Comparison of ENCODE assay signal across 9 cellular contexts in genomic region chr5:147404706-147405105, GRCh38.
DNase-seq lines count a peak whose midpoint lies in the region; ATAC-seq and TF ChIP-seq lines count a peak whose summit lies in the region.
"Had no signal": no experiment of that assay in that cellular context is flagged by ENCODE, and none has a peak within 500 bp of the region (broad histone marks: within the 10 kb centered on the region; RNA-seq: fewer than 3 reads in every experiment).

No MANE protein-coding gene starts in this region.

- H4K20me1 ChIP-seq in PC-3 (ENCODE audit: low read length): no peaks in the 10 kb centered on the region

- BruUV-seq in PC-3 (replicated peaks; lab: Mats Ljungman, UMichigan): no TSS peak

- 0 out of 2 replicates have a peak overlapping the region, but pooled peaks have one; percentile 37 for H3K4me2 ChIP-seq in PC-3 (ENCODE audit: low read length)

- no peaks in the 10 kb centered on the region for H3F3A ChIP-seq in PC-3 (ENCODE audit: low read length, unreplicated experiment)

- DNase-seq in PC-3: no peak
- DNase-seq in AG08395 (ENCODE audit: low spot score): no peak
- no peak for DNase-seq in KBM-7
- no peak for DNase-seq in medulla oblongata (ENCODE audit: extremely low spot score)
- DNase-seq in Ammon's horn (ENCODE audit: low spot score): no peak
- DNase-seq: CD8-positive, alpha-beta T cell had no signal

- ATAC-seq in GM18508 (IDR thresholded peaks at IDR 0.05; ENCODE audit: insufficient read depth, unreplicated experiment) (peak; percentile 16), HG02588 (IDR thresholded peaks at IDR 0.05; ENCODE audit: unreplicated experiment) (peak; percentile 23), PC-3 (no peak)
- ATAC-seq: CD8-positive, alpha-beta T cell had no signal

- H3K79me2 ChIP-seq in PC-3 (ENCODE audit: low read length): no peaks in the 10 kb centered on the region

- H2AFZ ChIP-seq in PC-3 (ENCODE audit: low read length): peak overlapping the region; percentile 73; the same call in 1 of the 2 replicates

- H3K9me3 ChIP-seq in PC-3 (ENCODE audit: low read length): no peaks in the 10 kb centered on the region
- H3K9me3 ChIP-seq in muscle layer of colon (ENCODE audit: low read length): no peaks in the 10 kb centered on the region

- peak overlapping the region; percentile 89 for H3K27ac ChIP-seq in PC-3 (ENCODE audit: low read length)
- H3K27ac ChIP-seq in muscle layer of colon (ENCODE audit: low read depth, low read length): peak overlapping the region; percentile 40

- H3K36me3 ChIP-seq in PC-3 (ENCODE audit: low read depth, low read length) (no peaks in the 10 kb centered on the region), muscle layer of colon (ENCODE audit: insufficient read depth, low read length) (peaks cover 82% of the 10 kb centered on the region)

- intact Hi-C loops in PC-3 (cut with micrococcal nuclease): no loop called here

- no peak for TF ChIP-seq CTCF in PC-3 (conservative IDR thresholded peaks at IDR 0.05; ENCODE audit: low read depth, low read length)

- CTCF ChIA-PET in PC-3 (lab: Charles Lee): no interaction called here

- no peaks in the 10 kb centered on the region for H3K27me3 ChIP-seq in PC-3 (ENCODE audit: low read length)
- no peaks in the 10 kb centered on the region for H3K27me3 ChIP-seq in muscle layer of colon (ENCODE audit: control insufficient read depth in 1 of 2, insufficient read depth in 2 of 2, low read length in 2 of 2)

- no peaks in the 10 kb centered on the region for H3K9me2 ChIP-seq in PC-3 (replicated peaks; ENCODE audit: low read length)

- in situ Hi-C loops in KBM-7 (cut with MboI; ENCODE audit: low pct_unique_long_range_greater_than_20kb, low sequenced_read_pairs): no loop called here

- POLR2A ChIA-PET in PC-3 (lab: Charles Lee; ENCODE audit: unreplicated experiment): no interaction called here

- H3K4me1 ChIP-seq in PC-3 (ENCODE audit: insufficient read depth, low read length): peaks cover 17% of the 10 kb centered on the region
- H3K4me1 ChIP-seq in muscle layer of colon (ENCODE audit: insufficient read depth, low read length): peaks cover 48% of the 10 kb centered on the region

- H3K9ac ChIP-seq in PC-3 (ENCODE audit: low read length): peak overlapping the region; percentile 51; the same call in 1 of the 2 replicates
- H3K9ac ChIP-seq in muscle layer of colon (ENCODE audit: low read length): no peak overlapping the region

- H3K4me3 ChIP-seq in PC-3 (ENCODE audit: low read length) (no peak overlapping the region), muscle layer of colon (ENCODE audit: low read depth in 1 of 2, low read length in 2 of 2) (peak overlapping the region in 1 of 2 donors; percentile 25)
